1 cellular context compared by ENCODE assay signal in the genomic region with DNA sequence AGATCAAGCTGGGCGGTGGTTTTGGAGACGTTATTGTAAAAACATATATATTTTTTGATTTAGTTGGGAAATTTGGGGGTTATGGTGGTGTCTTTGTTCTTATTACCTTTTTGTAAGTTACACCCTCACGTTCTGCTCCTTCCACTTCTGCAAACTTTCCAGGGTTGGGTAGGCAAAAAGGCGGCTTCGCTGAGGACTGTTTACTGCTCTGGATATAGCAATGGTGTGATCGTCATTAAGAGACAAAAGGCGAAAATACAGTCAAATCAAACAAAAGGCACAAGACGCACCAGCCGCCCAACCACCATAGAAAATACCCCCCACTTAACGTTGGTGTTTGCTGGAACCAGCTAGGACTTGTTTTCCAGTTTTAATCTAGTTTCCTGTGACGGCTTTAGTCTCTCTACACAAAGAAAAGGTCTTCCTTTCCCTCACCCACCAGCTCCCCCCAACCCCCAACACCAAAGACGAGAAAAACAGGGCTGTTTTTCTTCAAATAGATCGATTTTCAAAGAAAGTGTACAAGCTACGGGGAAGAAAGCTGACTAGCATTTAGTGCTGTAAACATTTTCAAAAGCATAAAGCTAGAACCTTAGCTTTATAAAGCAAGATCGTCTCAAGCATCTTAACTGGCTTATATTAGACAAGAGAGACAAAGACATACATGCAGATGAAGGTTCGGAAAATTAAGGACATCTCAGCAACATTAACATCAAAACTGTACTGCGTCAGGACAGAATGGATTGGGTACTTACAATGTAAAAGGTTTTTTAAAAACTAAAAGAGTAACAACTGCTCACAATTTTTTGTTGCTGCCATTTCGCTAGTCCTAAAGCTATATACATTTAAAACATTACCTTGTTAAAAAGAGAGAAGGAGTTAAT.
TF ChIP-seq lines count a peak whose summit lies in the region.

No MANE protein-coding gene starts in this region.

TF ChIP-seq in GM23338, 12 proteins besides CTCF, POLR2A, EP300 and RAD21 (continued from another document):
- TF ChIP-seq, protein P1, sequence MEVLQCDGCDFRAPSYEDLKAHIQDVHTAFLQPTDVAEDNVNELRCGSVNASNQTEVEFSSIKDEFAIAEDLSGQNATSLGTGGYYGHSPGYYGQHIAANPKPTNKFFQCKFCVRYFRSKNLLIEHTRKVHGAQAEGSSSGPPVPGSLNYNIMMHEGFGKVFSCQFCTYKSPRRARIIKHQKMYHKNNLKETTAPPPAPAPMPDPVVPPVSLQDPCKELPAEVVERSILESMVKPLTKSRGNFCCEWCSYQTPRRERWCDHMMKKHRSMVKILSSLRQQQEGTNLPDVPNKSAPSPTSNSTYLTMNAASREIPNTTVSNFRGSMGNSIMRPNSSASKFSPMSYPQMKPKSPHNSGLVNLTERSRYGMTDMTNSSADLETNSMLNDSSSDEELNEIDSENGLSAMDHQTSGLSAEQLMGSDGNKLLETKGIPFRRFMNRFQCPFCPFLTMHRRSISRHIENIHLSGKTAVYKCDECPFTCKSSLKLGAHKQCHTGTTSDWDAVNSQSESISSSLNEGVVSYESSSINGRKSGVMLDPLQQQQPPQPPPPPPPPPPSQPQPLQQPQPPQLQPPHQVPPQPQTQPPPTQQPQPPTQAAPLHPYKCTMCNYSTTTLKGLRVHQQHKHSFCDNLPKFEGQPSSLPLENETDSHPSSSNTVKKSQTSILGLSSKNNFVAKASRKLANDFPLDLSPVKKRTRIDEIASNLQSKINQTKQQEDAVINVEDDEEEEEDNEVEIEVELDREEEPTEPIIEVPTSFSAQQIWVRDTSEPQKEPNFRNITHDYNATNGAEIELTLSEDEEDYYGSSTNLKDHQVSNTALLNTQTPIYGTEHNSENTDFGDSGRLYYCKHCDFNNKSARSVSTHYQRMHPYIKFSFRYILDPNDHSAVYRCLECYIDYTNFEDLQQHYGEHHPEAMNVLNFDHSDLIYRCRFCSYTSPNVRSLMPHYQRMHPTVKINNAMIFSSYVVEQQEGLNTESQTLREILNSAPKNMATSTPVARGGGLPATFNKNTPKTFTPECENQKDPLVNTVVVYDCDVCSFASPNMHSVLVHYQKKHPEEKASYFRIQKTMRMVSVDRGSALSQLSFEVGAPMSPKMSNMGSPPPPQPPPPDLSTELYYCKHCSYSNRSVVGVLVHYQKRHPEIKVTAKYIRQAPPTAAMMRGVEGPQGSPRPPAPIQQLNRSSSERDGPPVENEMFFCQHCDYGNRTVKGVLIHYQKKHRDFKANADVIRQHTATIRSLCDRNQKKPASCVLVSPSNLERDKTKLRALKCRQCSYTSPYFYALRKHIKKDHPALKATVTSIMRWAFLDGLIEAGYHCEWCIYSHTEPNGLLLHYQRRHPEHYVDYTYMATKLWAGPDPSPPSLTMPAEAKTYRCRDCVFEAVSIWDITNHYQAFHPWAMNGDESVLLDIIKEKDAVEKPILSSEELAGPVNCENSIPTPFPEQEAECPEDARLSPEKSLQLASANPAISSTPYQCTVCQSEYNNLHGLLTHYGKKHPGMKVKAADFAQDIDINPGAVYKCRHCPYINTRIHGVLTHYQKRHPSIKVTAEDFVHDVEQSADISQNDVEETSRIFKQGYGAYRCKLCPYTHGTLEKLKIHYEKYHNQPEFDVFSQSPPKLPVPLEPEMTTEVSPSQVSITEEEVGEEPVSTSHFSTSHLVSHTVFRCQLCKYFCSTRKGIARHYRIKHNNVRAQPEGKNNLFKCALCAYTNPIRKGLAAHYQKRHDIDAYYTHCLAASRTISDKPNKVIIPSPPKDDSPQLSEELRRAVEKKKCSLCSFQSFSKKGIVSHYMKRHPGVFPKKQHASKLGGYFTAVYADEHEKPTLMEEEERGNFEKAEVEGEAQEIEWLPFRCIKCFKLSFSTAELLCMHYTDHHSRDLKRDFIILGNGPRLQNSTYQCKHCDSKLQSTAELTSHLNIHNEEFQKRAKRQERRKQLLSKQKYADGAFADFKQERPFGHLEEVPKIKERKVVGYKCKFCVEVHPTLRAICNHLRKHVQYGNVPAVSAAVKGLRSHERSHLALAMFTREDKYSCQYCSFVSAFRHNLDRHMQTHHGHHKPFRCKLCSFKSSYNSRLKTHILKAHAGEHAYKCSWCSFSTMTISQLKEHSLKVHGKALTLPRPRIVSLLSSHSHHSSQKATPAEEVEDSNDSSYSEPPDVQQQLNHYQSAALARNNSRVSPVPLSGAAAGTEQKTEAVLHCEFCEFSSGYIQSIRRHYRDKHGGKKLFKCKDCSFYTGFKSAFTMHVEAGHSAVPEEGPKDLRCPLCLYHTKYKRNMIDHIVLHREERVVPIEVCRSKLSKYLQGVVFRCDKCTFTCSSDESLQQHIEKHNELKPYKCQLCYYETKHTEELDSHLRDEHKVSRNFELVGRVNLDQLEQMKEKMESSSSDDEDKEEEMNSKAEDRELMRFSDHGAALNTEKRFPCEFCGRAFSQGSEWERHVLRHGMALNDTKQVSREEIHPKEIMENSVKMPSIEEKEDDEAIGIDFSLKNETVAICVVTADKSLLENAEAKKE (CRISPR knock-in tag; IDR thresholded peaks at IDR 0.05), result no peak
- TF ChIP-seq, protein P2, sequence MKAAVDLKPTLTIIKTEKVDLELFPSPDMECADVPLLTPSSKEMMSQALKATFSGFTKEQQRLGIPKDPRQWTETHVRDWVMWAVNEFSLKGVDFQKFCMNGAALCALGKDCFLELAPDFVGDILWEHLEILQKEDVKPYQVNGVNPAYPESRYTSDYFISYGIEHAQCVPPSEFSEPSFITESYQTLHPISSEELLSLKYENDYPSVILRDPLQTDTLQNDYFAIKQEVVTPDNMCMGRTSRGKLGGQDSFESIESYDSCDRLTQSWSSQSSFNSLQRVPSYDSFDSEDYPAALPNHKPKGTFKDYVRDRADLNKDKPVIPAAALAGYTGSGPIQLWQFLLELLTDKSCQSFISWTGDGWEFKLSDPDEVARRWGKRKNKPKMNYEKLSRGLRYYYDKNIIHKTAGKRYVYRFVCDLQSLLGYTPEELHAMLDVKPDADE (IDR thresholded peaks at IDR 0.05), result no peak
- TF ChIP-seq NANOG (IDR thresholded peaks at IDR 0.05; ENCODE audit: borderline replicate concordance), result no peak
- no peak for TF ChIP-seq EZH2phosphoT487 (IDR thresholded peaks at IDR 0.05; ENCODE audit: unreplicated experiment)
- TF ChIP-seq, protein P3, sequence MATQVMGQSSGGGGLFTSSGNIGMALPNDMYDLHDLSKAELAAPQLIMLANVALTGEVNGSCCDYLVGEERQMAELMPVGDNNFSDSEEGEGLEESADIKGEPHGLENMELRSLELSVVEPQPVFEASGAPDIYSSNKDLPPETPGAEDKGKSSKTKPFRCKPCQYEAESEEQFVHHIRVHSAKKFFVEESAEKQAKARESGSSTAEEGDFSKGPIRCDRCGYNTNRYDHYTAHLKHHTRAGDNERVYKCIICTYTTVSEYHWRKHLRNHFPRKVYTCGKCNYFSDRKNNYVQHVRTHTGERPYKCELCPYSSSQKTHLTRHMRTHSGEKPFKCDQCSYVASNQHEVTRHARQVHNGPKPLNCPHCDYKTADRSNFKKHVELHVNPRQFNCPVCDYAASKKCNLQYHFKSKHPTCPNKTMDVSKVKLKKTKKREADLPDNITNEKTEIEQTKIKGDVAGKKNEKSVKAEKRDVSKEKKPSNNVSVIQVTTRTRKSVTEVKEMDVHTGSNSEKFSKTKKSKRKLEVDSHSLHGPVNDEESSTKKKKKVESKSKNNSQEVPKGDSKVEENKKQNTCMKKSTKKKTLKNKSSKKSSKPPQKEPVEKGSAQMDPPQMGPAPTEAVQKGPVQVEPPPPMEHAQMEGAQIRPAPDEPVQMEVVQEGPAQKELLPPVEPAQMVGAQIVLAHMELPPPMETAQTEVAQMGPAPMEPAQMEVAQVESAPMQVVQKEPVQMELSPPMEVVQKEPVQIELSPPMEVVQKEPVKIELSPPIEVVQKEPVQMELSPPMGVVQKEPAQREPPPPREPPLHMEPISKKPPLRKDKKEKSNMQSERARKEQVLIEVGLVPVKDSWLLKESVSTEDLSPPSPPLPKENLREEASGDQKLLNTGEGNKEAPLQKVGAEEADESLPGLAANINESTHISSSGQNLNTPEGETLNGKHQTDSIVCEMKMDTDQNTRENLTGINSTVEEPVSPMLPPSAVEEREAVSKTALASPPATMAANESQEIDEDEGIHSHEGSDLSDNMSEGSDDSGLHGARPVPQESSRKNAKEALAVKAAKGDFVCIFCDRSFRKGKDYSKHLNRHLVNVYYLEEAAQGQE (IDR thresholded peaks at IDR 0.05; ENCODE audit: unreplicated experiment), result no peak
- TF ChIP-seq JUNB (IDR thresholded peaks at IDR 0.05; ENCODE audit: unreplicated experiment), result no peak
- no peak for TF ChIP-seq POLR2AphosphoS5 (IDR thresholded peaks at IDR 0.05; ENCODE audit: low read depth)
